ENCODE assay signal across 19 cellular contexts in the genomic region with DNA sequence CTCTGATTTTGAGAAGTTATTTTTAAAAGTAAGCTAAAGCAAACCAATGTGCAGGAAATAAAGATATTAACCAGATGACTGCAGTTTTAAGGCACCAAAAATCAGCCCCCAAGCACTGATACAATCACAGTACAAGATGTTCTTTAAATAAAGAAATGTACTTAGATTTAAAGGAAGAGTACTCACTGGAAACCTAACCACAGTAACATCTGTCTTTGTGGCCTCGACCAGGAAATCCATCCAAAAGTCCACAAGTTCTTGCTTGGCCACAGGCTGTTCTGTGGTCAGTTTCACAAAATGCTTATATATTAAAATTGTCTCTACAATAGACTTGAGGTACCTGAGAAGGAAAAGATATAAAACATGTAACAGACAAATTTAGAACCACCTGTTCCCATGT.
DNase-seq lines count a peak whose midpoint lies in the region; ATAC-seq and TF ChIP-seq lines count a peak whose summit lies in the region.
"Had no signal": no experiment of that assay in that cellular context is flagged by ENCODE, and none has a peak within 500 bp of the region (broad histone marks: within the 10 kb centered on the region; RNA-seq: fewer than 3 reads in every experiment).

No MANE protein-coding gene starts in this region.

- TF ChIP-seq POLR2A in spleen (IDR thresholded peaks at IDR 0.05): no peak

- no peak for ATAC-seq in GM18502 (IDR thresholded peaks at IDR 0.05; ENCODE audit: poor library complexity, unreplicated experiment)
- ATAC-seq: GM12878, Panc1, Right ventricle myocardium inferior had no signal

- H3K4me2 ChIP-seq in BLaER1: peak overlapping the region; percentile 29; the same call in 1 of the 2 replicates

- in situ Hi-C loops in astrocyte of the cerebellum (cut with HindIII; ENCODE audit: low sequenced_read_pairs): loop anchor here (5.0 kb wide), 1 partner anchor 76 kb away; no protein-coding TSS in a partner anchor

- WGBS in spleen, 5 donors: 11 to 57% (median 45%) methylated on average over 1 of the region's 1 CpG

- H3K9ac ChIP-seq in BLaER1 (no peak overlapping the region), colonic mucosa (ENCODE audit: low read depth in 2 of 2, low read length in 2 of 2) (no peak overlapping the region)

- peak; percentile 12 to 56 for DNase-seq in SJCRH30
- peak; percentile 53 for DNase-seq in astrocyte of the cerebellum (ENCODE audit: low read depth)
- DNase-seq in myocyte (ENCODE audit: low read depth): peak; percentile 79
- DNase-seq in activated naive CD4-positive, alpha-beta T cell treated with Interleukin-2 at 50 U/mL for 16 hours: no peak
- no peak for DNase-seq in colonic mucosa
- DNase-seq in spleen: no peak
- DNase-seq: GDM1, H9, NCI-H1105 treated with DMSO at 0.1 percent for 48 hours, NCI-H1694 treated with DMSO at 0.1 percent for 48 hours, NCI-H2107, NCI-H226, NCI-H524 treated with DMSO at 0.1 percent for 48 hours had no signal

- H3K27ac ChIP-seq in BLaER1 (no peak overlapping the region), SJCRH30 (no peak overlapping the region), colonic mucosa (no peak overlapping the region), spleen (no peak overlapping the region)
- H3K27ac ChIP-seq: C4-2B had no signal

- no peaks in the 10 kb centered on the region for H4K20me1 ChIP-seq in BLaER1

- no peaks in the 10 kb centered on the region for H3K27me3 ChIP-seq in BLaER1
- no peaks in the 10 kb centered on the region for H3K27me3 ChIP-seq in SJCRH30
- H3K27me3 ChIP-seq in colonic mucosa: no peaks in the 10 kb centered on the region
- H3K27me3 ChIP-seq in spleen (replicated peaks in 1 of 7): no peaks in the 10 kb centered on the region

- H3K4me3 ChIP-seq in BLaER1: no peak overlapping the region
- H3K4me3 ChIP-seq in SJCRH30: no peak overlapping the region
- H3K4me3 ChIP-seq in astrocyte of the cerebellum (ENCODE audit: low read depth, low read length): no peak overlapping the region
- H3K4me3 ChIP-seq in colonic mucosa: no peak overlapping the region
- no peak overlapping the region for H3K4me3 ChIP-seq in spleen
- H3K4me3 ChIP-seq: GM12878 had no signal

- intact Hi-C loops in colonic mucosa (cut with DNase I) (no loop called here), spleen (cut with DNase I; ENCODE audit: low total_unique reads) (no loop called here)

- H3K36me3 ChIP-seq in BLaER1 (0 out of 2 replicates have a peak, but pooled peaks cover 3% of the 10 kb centered on the region), SJCRH30 (peaks cover 3% of the 10 kb centered on the region; the same call in 1 of the 2 replicates), colonic mucosa (no peaks in the 10 kb centered on the region), spleen (peaks cover 0 to 90% (median 13%) of the 10 kb centered on the region in 6 donors)

- H3K9me3 ChIP-seq in BLaER1: no peaks in the 10 kb centered on the region
- no peaks in the 10 kb centered on the region for H3K9me3 ChIP-seq in SJCRH30 (replicated peaks)
- no peaks in the 10 kb centered on the region for H3K9me3 ChIP-seq in colonic mucosa
- no peaks in the 10 kb centered on the region for H3K9me3 ChIP-seq in spleen

- TF ChIP-seq CTCF in astrocyte of the cerebellum (IDR thresholded peaks at IDR 0.05; ENCODE audit: low read depth, low read length, missing control alignments) (no peak), colonic mucosa (IDR thresholded peaks at IDR 0.05) (no peak), spleen (IDR thresholded peaks at IDR 0.05 in 8 of 11, conservative IDR thresholded peaks at IDR 0.05 in 3 of 11) (no peak)

- H3K4me1 ChIP-seq in BLaER1 (peaks cover 12% of the 10 kb centered on the region), SJCRH30 (peaks cover 25% of the 10 kb centered on the region), colonic mucosa (peaks cover 8% of the 10 kb centered on the region), spleen (peaks cover 0 to 9% (median 0%) of the 10 kb centered on the region in 6 donors)

Comparison
In these comparisons a context has a peak if more than half of its experiments do, and no peak if none do; other contexts are left out.
1. DNase-seq: peak in SJCRH30 (2 of 2), astrocyte of the cerebellum (single experiment) and myocyte (single experiment); none in activated naive CD4-positive, alpha-beta T cell treated with Interleukin-2 at 50 U/mL for 16 hours (single experiment), colonic mucosa (single experiment) and spleen (single experiment).